35 cellular contexts compared by ENCODE assay signal in genomic region chr2:75563591-75563990, GRCh38. TPM values are rescaled to one million over a fixed set of nuclear protein-coding genes. Genes with fewer than 3 reads are reported as not detected.
"Had no signal": no experiment of that assay in that cellular context is flagged by ENCODE, and none has a peak within 500 bp of the region (broad histone marks: within the 10 kb centered on the region; RNA-seq: fewer than 3 reads in every experiment).

No MANE protein-coding gene starts in this region.

- H3K27ac Mint-ChIP-seq: activated CD4-positive, alpha-beta T cell treated with anti-CD3 and anti-CD28 coated beads, Interleukin-2, amount 10 ng/mL, durations not matched to agents 7 days and 5 days; activated CD8-positive, alpha-beta memory T cell treated with anti-CD3 and anti-CD28 coated beads, Interleukin-2, amount 10 ng/mL, durations not matched to agents 7 days and 5 days; activated naive CD4-positive, alpha-beta T cell treated with anti-CD3 and anti-CD28 coated beads, Interleukin-2, amount 50 U/mL, for 24 hours; activated T-helper 2 cell treated with anti-CD3 and anti-CD28 coated beads, Interferon-gamma antibody, Interleukin-2, Interleukin-4, amounts not matched to agents 10 μg/mL and 5 μg/mL and 100 μg/mL, durations not matched to agents 14 hours and 24 hours and 36 hours had no signal

- H3K9me3 Mint-ChIP-seq: activated CD4-positive, alpha-beta T cell treated with anti-CD3 and anti-CD28 coated beads, Interleukin-2, amount 10 ng/mL, durations not matched to agents 7 days and 5 days; activated naive CD4-positive, alpha-beta T cell treated with anti-CD3 and anti-CD28 coated beads, Interleukin-2, amount 50 U/mL, for 24 hours; activated T-helper 2 cell treated with anti-CD3 and anti-CD28 coated beads, Interferon-gamma antibody, Interleukin-2, Interleukin-4, amounts not matched to agents 10 μg/mL and 5 μg/mL and 100 μg/mL, durations not matched to agents 14 hours and 24 hours and 36 hours had no signal

- H3K4me3 Mint-ChIP-seq: activated CD4-positive, alpha-beta T cell treated with anti-CD3 and anti-CD28 coated beads, Interleukin-2, amount 10 ng/mL, durations not matched to agents 7 days and 5 days; activated CD8-positive, alpha-beta memory T cell treated with anti-CD3 and anti-CD28 coated beads, Interleukin-2, amount 10 ng/mL, durations not matched to agents 7 days and 5 days; activated naive CD4-positive, alpha-beta T cell treated with anti-CD3 and anti-CD28 coated beads, Interleukin-2, amount 50 U/mL, for 24 hours had no signal

- DNase-seq: activated CD4-positive, alpha-beta T cell treated with anti-CD3 and anti-CD28 coated beads for 1 hour; activated CD4-positive, alpha-beta T cell treated with anti-CD3 and anti-CD28 coated beads, Interleukin-2, amount 10 ng/mL, durations not matched to agents 7 days and 5 days; activated CD4-positive, alpha-beta T cell treated with anti-CD3 and anti-CD28 coated beads, Interleukin-2, amount 50 U/mL, for 48 hours; activated CD4-positive, CD25-positive, alpha-beta regulatory T cell; activated CD8-positive, alpha-beta memory T cell treated with anti-CD3 and anti-CD28 coated beads for 24 hours; activated CD8-positive, alpha-beta memory T cell treated with anti-CD3 and anti-CD28 coated beads, Interleukin-2, amount 10 ng/mL, durations not matched to agents 7 days and 5 days; activated CD8-positive, alpha-beta memory T cell treated with anti-CD3 and anti-CD28 coated beads, Interleukin-2, amount 50 U/mL, for 48 hours; activated gamma-delta T cell; activated naive CD4-positive, alpha-beta T cell treated with Interleukin-2 at 50 U/mL for 16 hours; amniotic stem cell; aorta; brain microvascular endothelial cell; central memory CD4-positive, alpha-beta T cell; Kasumi-1; KG1; MM.1S; MV-4-11; NCI-H1092; NCI-H1436 treated with DMSO at 0.1 percent for 48 hours; NCI-H1694 treated with DMSO at 0.1 percent for 48 hours; NCI-H2029; NCI-H345; NCI-H524 treated with DMSO at 0.1 percent for 48 hours; NK-92 treated with Interleukin-12 subunit alpha and Interleukin-12 subunit beta, amount 100 ng/mL, for 24 hours; SIG-M5; SW 1271; T-helper 1 cell; T-helper 9 cell; WERI-Rb-1 had no signal

- H3K4me3 ChIP-seq: PC-9 had no signal

- H3K36me3 Mint-ChIP-seq: activated CD8-positive, alpha-beta memory T cell treated with anti-CD3 and anti-CD28 coated beads, Interleukin-2, amount 10 ng/mL, durations not matched to agents 7 days and 5 days; activated naive CD4-positive, alpha-beta T cell treated with anti-CD3 and anti-CD28 coated beads, Interleukin-2, amount 50 U/mL, for 24 hours had no signal

- ATAC-seq: activated CD8-positive, alpha-beta memory T cell treated with anti-CD3 and anti-CD28 coated beads, Interleukin-2, amount 10 ng/mL, durations not matched to agents 7 days and 5 days; Right ventricle myocardium inferior had no signal

RNA-seq across cellular contexts. Expression of gene EVA1A, which starts 2.9 kb away (rescaled TPM):
- total RNA-seq: activated CD8-positive, alpha-beta memory T cell treated with anti-CD3 and anti-CD28 coated beads, Interleukin-2, amount 10 ng/mL, durations not matched to agents 7 days and 5 days; activated T-helper 2 cell treated with anti-CD3 and anti-CD28 coated beads, Interferon-gamma antibody, Interleukin-2, Interleukin-4, amounts not matched to agents 10 μg/mL and 5 μg/mL and 100 μg/mL, durations not matched to agents 14 hours and 24 hours and 36 hours; NCI-H460; OCI-LY7 had no signal
